Comparison of ENCODE assay signal across 32 cellular contexts in the genomic region with DNA sequence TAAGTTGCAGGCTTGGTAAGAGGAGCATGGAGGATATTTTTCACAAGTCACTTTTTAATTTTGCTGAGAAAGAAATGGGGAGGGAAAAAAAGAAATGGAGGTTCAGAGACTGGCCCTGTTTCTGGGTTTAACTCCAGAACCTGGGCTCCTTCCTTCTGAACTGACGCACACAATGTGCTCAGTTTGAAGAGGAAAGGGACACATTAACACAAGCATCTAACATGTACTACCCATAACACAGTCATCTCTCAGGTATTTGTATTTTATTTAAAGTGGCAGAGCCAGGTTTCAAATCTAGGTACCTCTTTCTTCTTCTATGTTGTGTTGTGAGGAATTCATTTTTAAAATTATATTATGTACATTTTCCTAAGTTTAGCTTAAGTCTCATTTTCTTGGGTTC. TPM values are rescaled to one million over a fixed set of nuclear protein-coding genes. Genes with fewer than 3 reads are reported as not detected.
DNase-seq lines count a peak whose midpoint lies in the region; ATAC-seq and TF ChIP-seq lines count a peak whose summit lies in the region.
"Had no signal": no experiment of that assay in that cellular context is flagged by ENCODE, and none has a peak within 500 bp of the region (broad histone marks: within the 10 kb centered on the region; RNA-seq: fewer than 3 reads in every experiment).

No MANE protein-coding gene starts in this region.

- H3K4me1 ChIP-seq in left ventricle myocardium inferior (peaks cover 92% of the 10 kb centered on the region), neural progenitor cell (peaks cover 29% of the 10 kb centered on the region), upper lobe of right lung (peaks cover 13% of the 10 kb centered on the region)
- H3K4me1 ChIP-seq: parathyroid adenoma had no signal

- H3K79me2 ChIP-seq in neural progenitor cell (ENCODE audit: low read depth) = no peaks in the 10 kb centered on the region
- H3K79me2 ChIP-seq: parathyroid adenoma had no signal

- DNase-seq in left ventricle myocardium inferior = no peak
- DNase-seq in left ventricle myocardium superior = no peak
- DNase-seq in epithelial cell of prostate (ENCODE audit: low read depth, low spot score) = no peak
- no peak for DNase-seq in neural progenitor cell (ENCODE audit: low spot score)
- DNase-seq in upper lobe of right lung = no peak
- DNase-seq in stimulated activated CD4-positive, alpha-beta T cell treated with anti-CD3 and anti-CD28 coated beads, Interleukin-15, amount 100 ng/mL, for 24 hours = no peak
- DNase-seq in T-cell = no peak
- DNase-seq: activated CD4-positive, alpha-beta T cell treated with anti-CD3 and anti-CD28 coated beads for 1 hour; activated CD8-positive, alpha-beta T cell treated with anti-CD3 and anti-CD28 coated beads, Interleukin-2, amount 10 ng/mL, durations not matched to agents 7 days and 5 days; CD4-positive, alpha-beta T cell; central memory CD4-positive, alpha-beta T cell; dermis blood vessel endothelial cell; EL; GOT3; NCI-H1105; NCI-H2029; NCI-H226; NCI-H748 treated with DMSO at 0.1 percent for 48 hours; right cardiac atrium; stimulated activated CD4-positive, alpha-beta T cell treated with anti-CD3 and anti-CD28 coated beads, Interleukin-12 subunit alpha, Interleukin-12 subunit beta, amount 100 ng/mL, for 4 hours; stimulated activated CD4-positive, alpha-beta T cell treated with anti-CD3 and anti-CD28 coated beads, Interleukin-4, amount 100 ng/mL, for 24 hours; testis had no signal

- H3K27me3 Mint-ChIP-seq in neural progenitor cell (ENCODE audit: insufficient read depth, low read depth) (peaks cover 2% of the 10 kb centered on the region), T-cell (peaks cover 41 to 48% of the 10 kb centered on the region in 2 donors)

- H2AFZ ChIP-seq in neural progenitor cell (replicated peaks) = peak overlapping the region; percentile 67
- H2AFZ ChIP-seq: parathyroid adenoma had no signal

- no peaks in the 10 kb centered on the region for H3K9me3 ChIP-seq in left ventricle myocardium inferior (replicated peaks)
- no peaks in the 10 kb centered on the region for H3K9me3 ChIP-seq in neural progenitor cell (ENCODE audit: low read depth)
- H3K9me3 ChIP-seq in upper lobe of right lung = no peaks in the 10 kb centered on the region
- H3K9me3 ChIP-seq: testis had no signal

- POLR2A ChIA-PET in T-cell (lab: Charles Lee) = no interaction called here

- H3K4me1 Mint-ChIP-seq in neural progenitor cell = peaks cover 49% of the 10 kb centered on the region
- no peaks in the 10 kb centered on the region for H3K4me1 Mint-ChIP-seq in T-cell
- H3K4me1 Mint-ChIP-seq: stimulated activated effector memory CD8-positive, alpha-beta T cell treated with anti-CD3 and anti-CD28 coated beads, Interleukin-12 subunit alpha, Interleukin-12 subunit beta, amount 100 ng/mL, for 72 hours had no signal

- H3K4me3 Mint-ChIP-seq in neural progenitor cell (no peak overlapping the region), T-cell (no peak overlapping the region)
- H3K4me3 Mint-ChIP-seq: activated CD8-positive, alpha-beta T cell treated with anti-CD3 and anti-CD28 coated beads, Interleukin-2, amount 10 ng/mL, durations not matched to agents 7 days and 5 days; CD4-positive, alpha-beta T cell; nephron; stimulated activated effector memory CD8-positive, alpha-beta T cell treated with anti-CD3 and anti-CD28 coated beads, Interleukin-12 subunit alpha, Interleukin-12 subunit beta, amount 100 ng/mL, for 72 hours; T-helper 1 cell treated with Interleukin-12 subunit alpha and Interleukin-12 subunit beta and Interleukin-4 antibody, amounts not matched to agents 30 μg/mL and 1 μg/mL, for 36 hours had no signal

- H3K4me3 ChIP-seq in left ventricle myocardium inferior (no peak overlapping the region), neural progenitor cell (no peak overlapping the region), upper lobe of right lung (no peak overlapping the region)
- H3K4me3 ChIP-seq: testis had no signal

- no peak for TF ChIP-seq CTCF in left ventricle myocardium inferior (IDR thresholded peaks at IDR 0.05; ENCODE audit: borderline replicate concordance)
- TF ChIP-seq CTCF in neural progenitor cell (IDR thresholded peaks at IDR 0.05) = no peak
- TF ChIP-seq CTCF in upper lobe of right lung (IDR thresholded peaks at IDR 0.05) = no peak

- CTCF ChIA-PET in T-cell (lab: Charles Lee) = interaction anchor here in 1 of 2 donors (0.7 kb wide), 1 partner anchor 11 kb away, joined by 12 read pairs; no protein-coding TSS in a partner anchor

- no peaks in the 10 kb centered on the region for H3K27me3 ChIP-seq in left ventricle myocardium inferior (ENCODE audit: low read depth)
- no peaks in the 10 kb centered on the region for H3K27me3 ChIP-seq in neural progenitor cell
- peaks cover 2% of the 10 kb centered on the region for H3K27me3 ChIP-seq in upper lobe of right lung
- H3K27me3 ChIP-seq: testis had no signal

- intact Hi-C loops in left ventricle myocardium inferior (cut with micrococcal nuclease) (no loop called here), left ventricle myocardium superior (cut with micrococcal nuclease) (no loop called here), upper lobe of right lung (cut with DNase I) (no loop called here)

- H3K27ac ChIP-seq in left ventricle myocardium inferior (replicated peaks) = peak overlapping the region; percentile 93
- peak overlapping the region; percentile 44 for H3K27ac ChIP-seq in epithelial cell of prostate
- no peak overlapping the region for H3K27ac ChIP-seq in neural progenitor cell
- H3K27ac ChIP-seq in upper lobe of right lung = peak overlapping the region; percentile 86
- H3K27ac ChIP-seq: parathyroid adenoma had no signal

- H3K36me3 ChIP-seq in left ventricle myocardium inferior = no peaks in the 10 kb centered on the region
- H3K36me3 ChIP-seq in neural progenitor cell = no peaks in the 10 kb centered on the region
- H3K36me3 ChIP-seq in upper lobe of right lung = no peaks in the 10 kb centered on the region

- ATAC-seq in left ventricle myocardium superior = no peak
- ATAC-seq in upper lobe of right lung = no peak
- no peak for ATAC-seq in T-cell (replicated peaks in 1 of 4)
- no peak for ATAC-seq in HG02642 (IDR thresholded peaks at IDR 0.05; ENCODE audit: poor library complexity, unreplicated experiment)
- ATAC-seq: activated CD8-positive, alpha-beta T cell treated with anti-CD3 and anti-CD28 coated beads, Interleukin-2, amount 10 ng/mL, durations not matched to agents 7 days and 5 days; activated naive CD4-positive, alpha-beta T cell treated with anti-CD3 and anti-CD28 coated beads, Interleukin-2, amount 50 U/mL, for 72 hours; stimulated activated effector memory CD8-positive, alpha-beta T cell treated with anti-CD3 and anti-CD28 coated beads, Interleukin-12 subunit alpha, Interleukin-12 subunit beta, amount 100 ng/mL, for 72 hours had no signal

- H3K9me3 Mint-ChIP-seq in neural progenitor cell (no peaks in the 10 kb centered on the region), T-cell (no peaks in the 10 kb centered on the region)
- H3K9me3 Mint-ChIP-seq: activated naive CD4-positive, alpha-beta T cell treated with anti-CD3 and anti-CD28 coated beads, Interleukin-2, amount 50 U/mL, for 72 hours; activated T-helper 2 cell treated with anti-CD3 and anti-CD28 coated beads, Interferon-gamma antibody, Interleukin-2, Interleukin-4, amounts not matched to agents 10 μg/mL and 5 μg/mL and 100 μg/mL, durations not matched to agents 14 hours and 24 hours and 36 hours; CD4-positive, alpha-beta T cell; nephron; stimulated activated effector memory CD8-positive, alpha-beta T cell treated with anti-CD3 and anti-CD28 coated beads, Interleukin-12 subunit alpha, Interleukin-12 subunit beta, amount 100 ng/mL, for 72 hours; T-helper 1 cell treated with Interleukin-12 subunit alpha and Interleukin-12 subunit beta and Interleukin-4 antibody, amounts not matched to agents 30 μg/mL and 1 μg/mL, for 36 hours had no signal

- H4K20me1 ChIP-seq in neural progenitor cell (ENCODE audit: low read depth) = no peaks in the 10 kb centered on the region

- no peak overlapping the region for H3K9ac ChIP-seq in neural progenitor cell
- H3K9ac ChIP-seq: parathyroid adenoma had no signal

- H3K27ac Mint-ChIP-seq in neural progenitor cell (no peak overlapping the region), T-cell (no peak overlapping the region)
- H3K27ac Mint-ChIP-seq: activated CD8-positive, alpha-beta T cell treated with anti-CD3 and anti-CD28 coated beads, Interleukin-2, amount 10 ng/mL, durations not matched to agents 7 days and 5 days; activated naive CD4-positive, alpha-beta T cell treated with anti-CD3 and anti-CD28 coated beads, Interleukin-2, amount 50 U/mL, for 72 hours; activated T-helper 2 cell treated with anti-CD3 and anti-CD28 coated beads, Interferon-gamma antibody, Interleukin-2, Interleukin-4, amounts not matched to agents 10 μg/mL and 5 μg/mL and 100 μg/mL, durations not matched to agents 14 hours and 24 hours and 36 hours; CD4-positive, alpha-beta T cell; stimulated activated effector memory CD8-positive, alpha-beta T cell treated with anti-CD3 and anti-CD28 coated beads, Interleukin-12 subunit alpha, Interleukin-12 subunit beta, amount 100 ng/mL, for 72 hours; T-helper 1 cell treated with Interleukin-12 subunit alpha and Interleukin-12 subunit beta and Interleukin-4 antibody, amounts not matched to agents 30 μg/mL and 1 μg/mL, for 36 hours had no signal

- no peaks in the 10 kb centered on the region for H3F3A ChIP-seq in neural progenitor cell (ENCODE audit: low read depth)

- H3K36me3 Mint-ChIP-seq in neural progenitor cell (no peaks in the 10 kb centered on the region), T-cell (no peaks in the 10 kb centered on the region)
- H3K36me3 Mint-ChIP-seq: activated naive CD4-positive, alpha-beta T cell treated with anti-CD3 and anti-CD28 coated beads, Interleukin-2, amount 50 U/mL, for 72 hours; stimulated activated effector memory CD8-positive, alpha-beta T cell treated with anti-CD3 and anti-CD28 coated beads, Interleukin-12 subunit alpha, Interleukin-12 subunit beta, amount 100 ng/mL, for 72 hours had no signal

- no peak overlapping the region for H3K4me2 ChIP-seq in neural progenitor cell

RNA-seq across cellular contexts. Expression of a gene that starts 5.3 kb away (rescaled TPM):
- total RNA-seq in left ventricle myocardium inferior = 13.9 TPM
- 10.9 TPM for total RNA-seq in left ventricle myocardium superior
- 0.59 and 1.2 TPM in 2 replicates for total RNA-seq in neural progenitor cell (ENCODE audit: low replicate concordance)
- 279 TPM for total RNA-seq in upper lobe of right lung
- total RNA-seq in T-cell = under 1 TPM in 1 of 5 donors, not detected in 4; 0.35 TPM
- total RNA-seq: A172; activated CD8-positive, alpha-beta T cell treated with anti-CD3 and anti-CD28 coated beads, Interleukin-2, amount 10 ng/mL, durations not matched to agents 7 days and 5 days; activated naive CD4-positive, alpha-beta T cell treated with anti-CD3 and anti-CD28 coated beads, Interleukin-2, amount 50 U/mL, for 72 hours; activated T-helper 2 cell treated with anti-CD3 and anti-CD28 coated beads, Interferon-gamma antibody, Interleukin-2, Interleukin-4, amounts not matched to agents 10 μg/mL and 5 μg/mL and 100 μg/mL, durations not matched to agents 14 hours and 24 hours and 36 hours; CD4-positive, alpha-beta T cell; HT-29; mononuclear cell had no signal

RNA-seq across cellular contexts. Expression of a gene that starts 22.9 kb away (rescaled TPM):
- total RNA-seq in left ventricle myocardium inferior (19.6 TPM), left ventricle myocardium superior (22.2 TPM), neural progenitor cell (ENCODE audit: low replicate concordance) (26.5 and 30.4 TPM in 2 replicates), upper lobe of right lung (24.7 TPM), T-cell (1 to 10 TPM; 2.8 to 3.6 (median 3.3) TPM)

Comparison
In these comparisons a context has a peak if more than half of its experiments do, and no peak if none do; other contexts are left out.
1. RNA of a gene that starts 5.3 kb away (total RNA-seq): 279 TPM in upper lobe of right lung (single experiment); 13.9 TPM in left ventricle myocardium inferior (single experiment), 10.9 TPM in left ventricle myocardium superior (single experiment), 0.59 to 1.2 TPM in neural progenitor cell and 0.35 TPM in T-cell; every median in the first group is over 10 times any median in the second.